ENCODE assay signal across 12 cellular contexts in the genomic region with DNA sequence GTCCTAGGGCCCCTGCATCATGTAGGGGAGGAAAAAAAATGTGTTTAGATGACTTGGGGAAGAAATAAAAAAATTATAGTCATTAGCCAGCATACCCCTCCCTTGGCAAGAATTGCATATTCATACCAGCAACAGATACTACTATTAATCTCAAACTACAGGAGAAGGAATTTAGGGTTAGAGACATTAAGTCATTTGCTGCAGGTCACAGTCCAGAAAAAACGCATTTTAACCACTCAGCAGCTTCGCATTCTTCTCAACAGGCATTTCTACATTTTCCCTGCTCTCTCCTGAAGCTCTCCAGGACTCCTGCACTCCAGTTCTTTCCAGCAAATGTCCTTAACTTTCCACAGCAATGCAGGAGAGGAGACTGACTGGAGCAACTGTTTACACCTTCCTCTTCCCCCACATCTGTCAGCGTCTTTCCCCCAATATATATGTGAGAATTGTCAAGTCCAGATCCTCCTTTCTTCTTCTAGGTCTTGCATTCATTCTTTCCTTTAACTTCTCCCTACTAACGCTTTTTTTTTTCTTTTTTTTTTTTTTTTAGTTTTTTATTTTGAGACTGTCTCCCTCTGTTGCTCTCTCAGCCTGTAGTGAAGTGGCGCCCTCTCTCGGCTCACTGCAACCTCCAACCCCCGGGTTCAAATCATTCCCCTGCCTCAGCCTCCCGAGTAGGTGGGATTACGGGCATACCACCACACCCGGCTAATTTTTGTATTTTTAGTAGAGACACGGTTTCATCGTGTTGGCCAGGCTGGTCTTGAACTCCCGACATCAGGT. TPM values are rescaled to one million over a fixed set of nuclear protein-coding genes. Genes with fewer than 3 reads are reported as not detected.
DNase-seq lines count a peak whose midpoint lies in the region; TF ChIP-seq lines count a peak whose summit lies in the region.
"Had no signal": no experiment of that assay in that cellular context is flagged by ENCODE, and none has a peak within 500 bp of the region (broad histone marks: within the 10 kb centered on the region; RNA-seq: fewer than 3 reads in every experiment).

No MANE protein-coding gene starts in this region.

- H2AFZ ChIP-seq in PC-9 = peak overlapping the region; percentile 73; the same call in 1 of the 2 replicates

- H3K4me1 ChIP-seq in PC-9 (replicated peaks; ENCODE audit: insufficient read depth) (no peaks in the 10 kb centered on the region), sigmoid colon (peaks cover 0 to 4% (median 2%) of the 10 kb centered on the region in 4 donors)

- no peak overlapping the region for H3K4me3 ChIP-seq in PC-9
- H3K4me3 ChIP-seq in sigmoid colon = no peak overlapping the region
- H3K4me3 ChIP-seq: BLaER1 treated with 17β-estradiol and CSF1 and Interleukin-3, amounts not matched to agents 10 nM and 100 nM had no signal

- WGBS in sigmoid colon, 2 donors = 58 to 66% methylated on average over 13 of the region's 13 CpGs

- H3K4me2 ChIP-seq in PC-9 = no peak overlapping the region
- H3K4me2 ChIP-seq: BLaER1 treated with 17β-estradiol and CSF1 and Interleukin-3, amounts not matched to agents 10 nM and 100 nM had no signal

- DNase-seq in activated CD8-positive, alpha-beta memory T cell treated with anti-CD3 and anti-CD28 coated beads, Interleukin-2, amount 50 U/mL, for 48 hours = peak; percentile 61
- no peak for DNase-seq in activated CD8-positive, alpha-beta memory T cell treated with anti-CD3 and anti-CD28 coated beads, Interleukin-2, amount 50 U/mL, for 4 hours
- DNase-seq in PC-9 (no peak), erythroblast (lab: John Stamatoyannopoulos, UW) (peak; percentile 9 to 47), superior temporal gyrus (ENCODE audit: extremely low spot score) (no peak), sigmoid colon (no peak), dermis blood vessel endothelial cell (no peak)
- peak; percentile 2 to 30 for DNase-seq in stimulated activated CD4-positive, alpha-beta T cell treated with anti-CD3 and anti-CD28 coated beads, Interleukin-4, amount 100 ng/mL, for 48 hours (ENCODE audit: low read depth in 2 of 2)
- DNase-seq: activated B cell treated with CpG ODN at 0.5 μM for 24 hours had no signal

- CTCF ChIA-PET in PC-9 (lab: Charles Lee) = interaction anchor here (0.8 kb wide), 1 partner anchor 308 kb away, joined by 19 read pairs; no protein-coding TSS in a partner anchor

- H3K27me3 ChIP-seq in PC-9 (ENCODE audit: insufficient read depth, low read depth) (no peaks in the 10 kb centered on the region), sigmoid colon (no peaks in the 10 kb centered on the region)
- H3K27me3 ChIP-seq: BLaER1 treated with 17β-estradiol and CSF1 and Interleukin-3, amounts not matched to agents 10 nM and 100 nM had no signal

- H3K27ac ChIP-seq in PC-9 (no peak overlapping the region), sigmoid colon (no peak overlapping the region)
- H3K27ac ChIP-seq: BLaER1 treated with 17β-estradiol and CSF1 and Interleukin-3, amounts not matched to agents 10 nM and 100 nM had no signal

- H3K9me3 ChIP-seq in PC-9 (ENCODE audit: insufficient read depth, low read depth) (no peaks in the 10 kb centered on the region), sigmoid colon (no peaks in the 10 kb centered on the region)
- H3K9me3 ChIP-seq: BLaER1 treated with 17β-estradiol and CSF1 and Interleukin-3, amounts not matched to agents 10 nM and 100 nM had no signal

- no peaks in the 10 kb centered on the region for H3K9me2 ChIP-seq in PC-9 (ENCODE audit: insufficient read depth)

- BruUV-seq in PC-9 (replicated peaks; lab: Mats Ljungman, UMichigan) = no TSS peak

- H3K79me2 ChIP-seq in PC-9 (ENCODE audit: low read depth) = no peaks in the 10 kb centered on the region

- no peak for TF ChIP-seq POLR2A in erythroblast (IDR thresholded peaks at IDR 0.05; ENCODE audit: low read length)
- TF ChIP-seq POLR2A in sigmoid colon (IDR thresholded peaks at IDR 0.05) = no peak

- no peaks in the 10 kb centered on the region for H3F3A ChIP-seq in PC-9 (ENCODE audit: insufficient read depth, low read depth)

- intact Hi-C loops in PC-9 (cut with micrococcal nuclease; ENCODE audit: unreplicated experiment) (no loop called here), sigmoid colon (cut with DNase I) (no loop called here)

- TF ChIP-seq CTCF in PC-9 (conservative IDR thresholded peaks at IDR 0.05) = peak; percentile 46; the same call in 1 of the 2 replicates
- no peak for TF ChIP-seq CTCF in sigmoid colon (IDR thresholded peaks at IDR 0.05)

- TF ChIP-seq EP300 in sigmoid colon (IDR thresholded peaks at IDR 0.05) = no peak

- POLR2A ChIA-PET in PC-9 (lab: Charles Lee; ENCODE audit: unreplicated experiment) = interaction anchor here (0.8 kb wide), 1 partner anchor 1289 kb away, joined by 11 read pairs; no protein-coding TSS in a partner anchor

- H4K20me1 ChIP-seq in PC-9 (ENCODE audit: insufficient read depth) = no peaks in the 10 kb centered on the region
- H4K20me1 ChIP-seq: BLaER1 treated with 17β-estradiol and CSF1 and Interleukin-3, amounts not matched to agents 10 nM and 100 nM had no signal

- no peaks in the 10 kb centered on the region for H3K36me3 ChIP-seq in PC-9 (ENCODE audit: low read depth)
- H3K36me3 ChIP-seq in sigmoid colon = no peaks in the 10 kb centered on the region
- H3K36me3 ChIP-seq: BLaER1 treated with 17β-estradiol and CSF1 and Interleukin-3, amounts not matched to agents 10 nM and 100 nM had no signal

RNA-seq across cellular contexts. Expression of gene PRPS1L1, which starts 35.6 kb away (rescaled TPM):
- total RNA-seq in PC-9 (2021) (not detected in 2 replicates), sigmoid colon (not detected), dermis blood vessel endothelial cell (0.14 TPM in 1 of 2 replicates, not detected in the other)
- polyA plus RNA-seq in sigmoid colon = not detected
- total RNA-seq: activated B cell treated with CpG ODN at 0.5 μM for 24 hours, cerebellum, right cardiac atrium had no signal
- polyA plus RNA-seq: right cardiac atrium had no signal

RNA-seq across cellular contexts. Expression of gene SNX13, which starts 51.8 kb away (rescaled TPM):
- total RNA-seq in PC-9 (2021) = 48.8 and 56.3 TPM in 2 replicates
- total RNA-seq in sigmoid colon = 10 to 100 TPM; 43.8 to 80.9 (median 52.0) TPM
- 10 to 100 TPM in 2 of 3 donors, 1 to 10 TPM in 1; 9.6 to 12.1 (median 10.2) TPM for polyA plus RNA-seq in sigmoid colon
- 35.1 and 55.7 TPM in 2 replicates for total RNA-seq in dermis blood vessel endothelial cell

Comparison
In these comparisons a context has a peak if more than half of its experiments do, and no peak if none do; other contexts are left out.
1. DNase-seq: peak in activated CD8-positive, alpha-beta memory T cell treated with anti-CD3 and anti-CD28 coated beads, Interleukin-2, amount 50 U/mL, for 48 hours (single experiment), erythroblast (2 of 2) and stimulated activated CD4-positive, alpha-beta T cell treated with anti-CD3 and anti-CD28 coated beads, Interleukin-4, amount 100 ng/mL, for 48 hours (2 of 2); none in activated CD8-positive, alpha-beta memory T cell treated with anti-CD3 and anti-CD28 coated beads, Interleukin-2, amount 50 U/mL, for 4 hours (single experiment), PC-9 (0 of 2), superior temporal gyrus (single experiment), sigmoid colon (single experiment) and dermis blood vessel endothelial cell (single experiment).